12 cellular contexts compared by ENCODE assay signal in the genomic region with DNA sequence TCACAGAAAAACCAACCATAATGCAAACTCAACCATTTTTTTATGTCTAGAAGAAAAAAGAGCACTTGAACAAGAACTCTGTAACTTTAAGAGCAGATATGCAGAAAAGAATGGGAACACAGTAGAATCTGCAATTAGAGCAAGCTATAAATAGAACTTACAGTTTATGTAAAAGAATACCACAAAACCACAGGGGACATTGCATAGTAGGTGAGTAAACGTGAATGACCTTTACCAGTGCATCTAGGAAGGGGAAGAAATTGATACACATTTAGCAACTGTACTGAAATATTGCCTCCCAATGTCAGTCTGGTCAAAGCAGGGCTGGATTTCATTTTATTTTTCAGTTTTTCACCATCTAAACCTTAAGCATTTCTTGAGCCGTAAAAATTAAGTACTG.
DNase-seq lines count a peak whose midpoint lies in the region; ATAC-seq and TF ChIP-seq lines count a peak whose summit lies in the region.
"Had no signal": no experiment of that assay in that cellular context is flagged by ENCODE, and none has a peak within 500 bp of the region (broad histone marks: within the 10 kb centered on the region; RNA-seq: fewer than 3 reads in every experiment).

No MANE protein-coding gene starts in this region.

- no peaks in the 10 kb centered on the region for H3K9me3 ChIP-seq in adrenal gland (replicated peaks in 1 of 3)
- H3K9me3 ChIP-seq: right lobe of liver had no signal

- no peak overlapping the region for H3K27ac ChIP-seq in adrenal gland
- H3K27ac ChIP-seq: right lobe of liver had no signal

- no peak for TF ChIP-seq CTCF in astrocyte of the spinal cord (IDR thresholded peaks at IDR 0.05; ENCODE audit: low read depth, low read length)
- TF ChIP-seq CTCF in adrenal gland (IDR thresholded peaks at IDR 0.05): no peak

- intact Hi-C loops in adrenal gland (cut with DNase I): no loop called here
- intact Hi-C loops in left ventricle myocardium superior (cut with micrococcal nuclease): no loop called here

- DNase-seq in AG08395 (ENCODE audit: low spot score) (peak; percentile 59), M059J (ENCODE audit: low read depth) (peak; percentile 75), astrocyte of the spinal cord (ENCODE audit: low read depth, low spot score) (peak; percentile 70), adrenal gland (no peak), left ventricle myocardium superior (no peak)
- DNase-seq in activated naive CD4-positive, alpha-beta T cell (lab: John Stamatoyannopoulos, UW): no peak
- DNase-seq: activated CD4-positive, CD25-positive, alpha-beta regulatory T cell treated with anti-CD3 and anti-CD28 coated beads, Interleukin-2, amount 50 U/mL, for 72 hours; COR-L47; NCI-H1930; right lobe of liver had no signal

- H3K4me3 ChIP-seq in astrocyte of the spinal cord (ENCODE audit: low read depth, low read length) (no peak overlapping the region), adrenal gland (no peak overlapping the region)
- H3K4me3 ChIP-seq: right lobe of liver had no signal

- in situ Hi-C loops in astrocyte of the spinal cord (cut with HindIII; ENCODE audit: low sequenced_read_pairs): no loop called here

- H3K27me3 ChIP-seq in adrenal gland: no peaks in the 10 kb centered on the region
- H3K27me3 ChIP-seq: right lobe of liver had no signal

- TF ChIP-seq POLR2A in adrenal gland (IDR thresholded peaks at IDR 0.05): no peak

- 39 to 44% (median 40%) methylated on average over 2 of the region's 2 CpGs for WGBS in adrenal gland, 4 donors

- no peaks in the 10 kb centered on the region for H3K36me3 ChIP-seq in adrenal gland (replicated peaks in 1 of 2)
- H3K36me3 ChIP-seq: right lobe of liver had no signal

- H3K4me1 ChIP-seq in adrenal gland (replicated peaks in 1 of 2): no peaks in the 10 kb centered on the region
- H3K4me1 ChIP-seq: right lobe of liver had no signal

- ATAC-seq in GM19351 (IDR thresholded peaks at IDR 0.05; ENCODE audit: unreplicated experiment): peak; percentile 94
- no peak for ATAC-seq in HG03175 (IDR thresholded peaks at IDR 0.05; ENCODE audit: unreplicated experiment)
- ATAC-seq in left ventricle myocardium superior: no peak
- ATAC-seq: right lobe of liver had no signal

Comparison
In these comparisons a context has a peak if more than half of its experiments do, and no peak if none do; other contexts are left out.
1. DNase-seq: peak in AG08395 (single experiment), M059J (single experiment) and astrocyte of the spinal cord (single experiment); none in activated naive CD4-positive, alpha-beta T cell (0 of 4), adrenal gland (0 of 7) and left ventricle myocardium superior (single experiment).